In genomic region chr10:71512794-71513379, GRCh38 we compare ENCODE assay signal across 14 cellular contexts.
DNase-seq lines count a peak whose midpoint lies in the region; TF ChIP-seq lines count a peak whose summit lies in the region.
"Had no signal": no experiment of that assay in that cellular context is flagged by ENCODE, and none has a peak within 500 bp of the region (broad histone marks: within the 10 kb centered on the region; RNA-seq: fewer than 3 reads in every experiment).

No MANE protein-coding gene starts in this region.

- POLR2A ChIA-PET in MCF 10A (lab: Yijun Ruan, JAX), result interaction anchor here (1.0 to 1.8 kb wide), 2 partner anchors 9 to 15 kb away, joined by 3 to 4 read pairs; no protein-coding TSS in a partner anchor

- TF ChIP-seq POLR2A in breast epithelium (IDR thresholded peaks at IDR 0.05) (no peak), stomach (IDR thresholded peaks at IDR 0.05) (no peak)

- no peaks in the 10 kb centered on the region for H3K36me3 Mint-ChIP-seq in MCF 10A (ENCODE audit: insufficient read depth, unreplicated experiment)
- H3K36me3 Mint-ChIP-seq in activated T-helper 2 cell treated with anti-CD3 and anti-CD28 coated beads, Interferon-gamma antibody, Interleukin-2, Interleukin-4, amounts not matched to agents 10 μg/mL and 5 μg/mL and 100 μg/mL, durations not matched to agents 14 hours and 24 hours and 36 hours (ENCODE audit: low read depth), result no peaks in the 10 kb centered on the region

- no peaks in the 10 kb centered on the region for H3F3A ChIP-seq in smooth muscle cell (ENCODE audit: low read depth)

- H3K27me3 ChIP-seq in breast epithelium (no peaks in the 10 kb centered on the region), stomach (no peaks in the 10 kb centered on the region), smooth muscle cell (ENCODE audit: low read depth) (peaks cover 4% of the 10 kb centered on the region)
- H3K27me3 ChIP-seq: tibial nerve had no signal

- H3K9me3 Mint-ChIP-seq in MCF 10A (ENCODE audit: unreplicated experiment), result no peaks in the 10 kb centered on the region
- no peaks in the 10 kb centered on the region for H3K9me3 Mint-ChIP-seq in activated T-helper 2 cell treated with anti-CD3 and anti-CD28 coated beads, Interferon-gamma antibody, Interleukin-2, Interleukin-4, amounts not matched to agents 10 μg/mL and 5 μg/mL and 100 μg/mL, durations not matched to agents 14 hours and 24 hours and 36 hours
- H3K9me3 Mint-ChIP-seq: activated T-helper 1 cell treated with anti-CD3 and anti-CD28 coated beads, Interleukin-12 subunit alpha, Interleukin-12 subunit beta, Interleukin-2, Interleukin-4 antibody, amounts not matched to agents 30 ng/mL and 10 ng/mL and 1 ng/mL, durations not matched to agents 14 hours and 24 hours and 36 hours had no signal

- peaks cover 12% of the 10 kb centered on the region for H3K27me3 Mint-ChIP-seq in MCF 10A (ENCODE audit: insufficient read depth, unreplicated experiment)
- no peaks in the 10 kb centered on the region for H3K27me3 Mint-ChIP-seq in activated T-helper 2 cell treated with anti-CD3 and anti-CD28 coated beads, Interferon-gamma antibody, Interleukin-2, Interleukin-4, amounts not matched to agents 10 μg/mL and 5 μg/mL and 100 μg/mL, durations not matched to agents 14 hours and 24 hours and 36 hours (ENCODE audit: low read depth)

- WGBS in stomach, 5 donors, result 24 to 48% (median 29%) methylated on average over 4 of the region's 4 CpGs
- WGBS in smooth muscle cell (ENCODE audit: low lambda C conversion rate), result 60% methylated on average over 4 of the region's 4 CpGs

- no peaks in the 10 kb centered on the region for H4K20me1 ChIP-seq in smooth muscle cell (ENCODE audit: low read depth)

- intact Hi-C loops in breast epithelium (cut with DNase I; ENCODE audit: low total_unique reads), result no loop called here
- intact Hi-C loops in MCF 10A (cut with micrococcal nuclease), result no loop called here
- intact Hi-C loops in stomach (cut with DNase I; ENCODE audit: low total_unique reads), result no loop called here
- intact Hi-C loops in activated T-helper 2 cell treated with anti-CD3 and anti-CD28 coated beads, Interferon-gamma antibody, Interleukin-2, Interleukin-4, amounts not matched to agents 10 μg/mL and 5 μg/mL and 100 μg/mL, durations not matched to agents 14 hours and 24 hours and 36 hours (cut with micrococcal nuclease), result no loop called here

- BruUV-seq in MCF 10A (replicated peaks; lab: Mats Ljungman, UMichigan), result no TSS peak

- no peak for TF ChIP-seq CTCF in breast epithelium (IDR thresholded peaks at IDR 0.05)
- no peak for TF ChIP-seq CTCF in MCF 10A (IDR thresholded peaks at IDR 0.05; ENCODE audit: unreplicated experiment)
- no peak for TF ChIP-seq CTCF in stomach (IDR thresholded peaks at IDR 0.05)
- no peak for TF ChIP-seq CTCF in smooth muscle cell (IDR thresholded peaks at IDR 0.05; ENCODE audit: borderline replicate concordance, insufficient read depth, poor library complexity, severe bottlenecking)

- H3K9me3 ChIP-seq in breast epithelium (no peaks in the 10 kb centered on the region), stomach (peaks cover 0 to 6% (median 0%) of the 10 kb centered on the region in 4 donors), smooth muscle cell (replicated peaks; ENCODE audit: low read depth) (no peaks in the 10 kb centered on the region)
- H3K9me3 ChIP-seq: tibial nerve had no signal

- H3K4me3 Mint-ChIP-seq in MCF 10A (ENCODE audit: unreplicated experiment), result no peak overlapping the region
- no peak overlapping the region for H3K4me3 Mint-ChIP-seq in activated T-helper 2 cell treated with anti-CD3 and anti-CD28 coated beads, Interferon-gamma antibody, Interleukin-2, Interleukin-4, amounts not matched to agents 10 μg/mL and 5 μg/mL and 100 μg/mL, durations not matched to agents 14 hours and 24 hours and 36 hours (ENCODE audit: low read depth)
- H3K4me3 Mint-ChIP-seq: activated T-helper 1 cell treated with anti-CD3 and anti-CD28 coated beads, Interleukin-12 subunit alpha, Interleukin-12 subunit beta, Interleukin-2, Interleukin-4 antibody, amounts not matched to agents 30 ng/mL and 10 ng/mL and 1 ng/mL, durations not matched to agents 14 hours and 24 hours and 36 hours had no signal

- no peak overlapping the region for H3K4me2 ChIP-seq in smooth muscle cell

- H3K79me2 ChIP-seq in smooth muscle cell (ENCODE audit: low read depth), result no peaks in the 10 kb centered on the region

- no peaks in the 10 kb centered on the region for H3K36me3 ChIP-seq in breast epithelium
- no peaks in the 10 kb centered on the region for H3K36me3 ChIP-seq in stomach
- H3K36me3 ChIP-seq in smooth muscle cell (ENCODE audit: low read depth), result no peaks in the 10 kb centered on the region
- H3K36me3 ChIP-seq: tibial nerve had no signal

- CTCF ChIA-PET in MCF 10A (lab: Yijun Ruan, JAX), result interaction anchor here (0.6 kb wide), 1 partner anchor 1720 kb away, joined by 5 read pairs; no protein-coding TSS in a partner anchor

- H3K27ac ChIP-seq in breast epithelium (no peak overlapping the region), stomach (no peak overlapping the region), smooth muscle cell (ENCODE audit: low read depth) (no peak overlapping the region)
- H3K27ac ChIP-seq: SK-N-MC, tibial nerve had no signal

- H3K4me3 ChIP-seq in breast epithelium, result no peak overlapping the region
- H3K4me3 ChIP-seq in stomach, result no peak overlapping the region
- no peak overlapping the region for H3K4me3 ChIP-seq in smooth muscle cell
- H3K4me3 ChIP-seq: SK-N-MC, tibial nerve had no signal

- no peak overlapping the region for H3K27ac Mint-ChIP-seq in MCF 10A (ENCODE audit: low read depth, unreplicated experiment)
- H3K27ac Mint-ChIP-seq in activated T-helper 2 cell treated with anti-CD3 and anti-CD28 coated beads, Interferon-gamma antibody, Interleukin-2, Interleukin-4, amounts not matched to agents 10 μg/mL and 5 μg/mL and 100 μg/mL, durations not matched to agents 14 hours and 24 hours and 36 hours, result no peak overlapping the region
- H3K27ac Mint-ChIP-seq: activated T-helper 1 cell treated with anti-CD3 and anti-CD28 coated beads, Interleukin-12 subunit alpha, Interleukin-12 subunit beta, Interleukin-2, Interleukin-4 antibody, amounts not matched to agents 30 ng/mL and 10 ng/mL and 1 ng/mL, durations not matched to agents 14 hours and 24 hours and 36 hours had no signal

- no peak overlapping the region for H2AFZ ChIP-seq in smooth muscle cell (ENCODE audit: low read depth)

- DNase-seq in breast epithelium (ENCODE audit: low spot score in 2 of 2) (peak; percentile 64 to 84), MCF 10A (ENCODE audit: unreplicated experiment) (no peak), NCI-H748 (lab: John Stamatoyannopoulos, UW; ENCODE audit: unreplicated experiment) (peak; percentile 64), glomerular visceral epithelial cell (ENCODE audit: extremely low spot score) (peak; percentile 46), stomach (peak; percentile 65), smooth muscle cell (lab: John Stamatoyannopoulos, UW; ENCODE audit: unreplicated experiment) (no peak), superior temporal gyrus (ENCODE audit: extremely low spot score) (no peak)
- DNase-seq in activated T-helper 2 cell treated with anti-CD3 and anti-CD28 coated beads, Interferon-gamma antibody, Interleukin-2, Interleukin-4, amounts not matched to agents 10 μg/mL and 5 μg/mL and 100 μg/mL, durations not matched to agents 14 hours and 24 hours and 36 hours (ENCODE audit: low spot score), result no peak
- DNase-seq: activated CD4-positive, alpha-beta T cell treated with anti-CD3 and anti-CD28 coated beads for 1 hour; Kasumi-1; NCI-H524 had no signal

- TF ChIP-seq EP300 in stomach (IDR thresholded peaks at IDR 0.05), result no peak

- no peaks in the 10 kb centered on the region for H3K4me1 Mint-ChIP-seq in MCF 10A (ENCODE audit: insufficient read depth, unreplicated experiment)
- no peaks in the 10 kb centered on the region for H3K4me1 Mint-ChIP-seq in activated T-helper 2 cell treated with anti-CD3 and anti-CD28 coated beads, Interferon-gamma antibody, Interleukin-2, Interleukin-4, amounts not matched to agents 10 μg/mL and 5 μg/mL and 100 μg/mL, durations not matched to agents 14 hours and 24 hours and 36 hours (ENCODE audit: low read depth)

- no peaks in the 10 kb centered on the region for H3K4me1 ChIP-seq in breast epithelium
- peaks cover 0 to 8% (median 0%) of the 10 kb centered on the region in 4 donors for H3K4me1 ChIP-seq in stomach
- H3K4me1 ChIP-seq in smooth muscle cell (ENCODE audit: low read depth), result peaks cover 9% of the 10 kb centered on the region
- H3K4me1 ChIP-seq: tibial nerve had no signal

- H3K9ac ChIP-seq in smooth muscle cell (ENCODE audit: low read depth), result no peak overlapping the region

Comparison
In these comparisons a context has a peak if more than half of its experiments do, and no peak if none do; other contexts are left out.
1. DNase-seq: peak in breast epithelium (2 of 2), NCI-H748 (single experiment), glomerular visceral epithelial cell (single experiment) and stomach (single experiment); none in MCF 10A (single experiment), smooth muscle cell (single experiment), superior temporal gyrus (single experiment) and activated T-helper 2 cell treated with anti-CD3 and anti-CD28 coated beads, Interferon-gamma antibody, Interleukin-2, Interleukin-4, amounts not matched to agents 10 μg/mL and 5 μg/mL and 100 μg/mL, durations not matched to agents 14 hours and 24 hours and 36 hours (single experiment).